21 cellular contexts compared by ENCODE assay signal in genomic region chr6:152086223-152086873, GRCh38.
"Had no signal": no experiment of that assay in that cellular context is flagged by ENCODE, and none has a peak within 500 bp of the region (broad histone marks: within the 10 kb centered on the region; RNA-seq: fewer than 3 reads in every experiment).

No MANE protein-coding gene starts in this region.

- H3K4me3 Mint-ChIP-seq: activated CD4-positive, alpha-beta memory T cell treated with anti-CD3 and anti-CD28 coated beads, Interleukin-2, amount 10 ng/mL, durations not matched to agents 7 days and 5 days; activated naive CD4-positive, alpha-beta T cell treated with anti-CD3 and anti-CD28 coated beads for 36 hours; activated naive CD8-positive, alpha-beta T cell treated with anti-CD3 and anti-CD28 coated beads, Interleukin-2, amount 10 ng/mL, durations not matched to agents 7 days and 5 days; activated T-cell treated with anti-CD3 and anti-CD28 coated beads, Interleukin-2, amount 50 U/mL, for 72 hours; nephron; stimulated activated naive CD8-positive, alpha-beta T cell treated with anti-CD3 and anti-CD28 coated beads, Interleukin-15, amount 100 ng/mL, for 72 hours; T-helper 1 cell treated with Interleukin-12 subunit alpha and Interleukin-12 subunit beta and Interleukin-4 antibody, amounts not matched to agents 30 μg/mL and 1 μg/mL, for 36 hours had no signal

- H3K27ac Mint-ChIP-seq: activated CD4-positive, alpha-beta memory T cell treated with anti-CD3 and anti-CD28 coated beads, Interleukin-2, amount 10 ng/mL, durations not matched to agents 7 days and 5 days; activated naive CD4-positive, alpha-beta T cell treated with anti-CD3 and anti-CD28 coated beads for 36 hours; activated naive CD8-positive, alpha-beta T cell treated with anti-CD3 and anti-CD28 coated beads, Interleukin-2, amount 10 ng/mL, durations not matched to agents 7 days and 5 days; activated T-cell treated with anti-CD3 and anti-CD28 coated beads, Interleukin-2, amount 50 U/mL, for 72 hours; nephron; stimulated activated naive CD8-positive, alpha-beta T cell treated with anti-CD3 and anti-CD28 coated beads, Interleukin-15, amount 100 ng/mL, for 72 hours; T-helper 1 cell treated with Interleukin-12 subunit alpha and Interleukin-12 subunit beta and Interleukin-4 antibody, amounts not matched to agents 30 μg/mL and 1 μg/mL, for 36 hours had no signal

- H3K79me2 ChIP-seq: parathyroid adenoma had no signal

- H3K4me1 ChIP-seq: parathyroid adenoma had no signal

- H3K9me3 Mint-ChIP-seq: activated naive CD8-positive, alpha-beta T cell treated with anti-CD3 and anti-CD28 coated beads, Interleukin-2, amount 10 ng/mL, durations not matched to agents 7 days and 5 days had no signal

- H3K4me1 Mint-ChIP-seq: activated CD4-positive, alpha-beta memory T cell treated with anti-CD3 and anti-CD28 coated beads, Interleukin-2, amount 10 ng/mL, durations not matched to agents 7 days and 5 days; activated naive CD8-positive, alpha-beta T cell treated with anti-CD3 and anti-CD28 coated beads, Interleukin-2, amount 10 ng/mL, durations not matched to agents 7 days and 5 days; stimulated activated naive CD8-positive, alpha-beta T cell treated with anti-CD3 and anti-CD28 coated beads, Interleukin-15, amount 100 ng/mL, for 72 hours had no signal

- DNase-seq: activated CD4-positive, alpha-beta memory T cell treated with anti-CD3 and anti-CD28 coated beads, Interleukin-2, amount 10 ng/mL, durations not matched to agents 7 days and 5 days; activated CD4-positive, alpha-beta T cell treated with anti-CD3 and anti-CD28 coated beads for 48 hours; activated effector memory CD4-positive, alpha-beta T cell treated with Interleukin-2 at 50 U/mL for 16 hours; activated naive CD4-positive, alpha-beta T cell treated with anti-CD3 and anti-CD28 coated beads for 36 hours; activated naive CD8-positive, alpha-beta T cell treated with anti-CD3 and anti-CD28 coated beads, Interleukin-2, amount 10 ng/mL, durations not matched to agents 7 days and 5 days; activated T-cell treated with anti-CD3 and anti-CD28 coated beads, Interleukin-2, amount 50 U/mL, for 72 hours; amniotic stem cell; effector CD4-positive, alpha-beta T cell; glutamatergic neuron; hippocampal formation; left ventricle myocardium superior; right cardiac atrium; stimulated activated CD4-positive, alpha-beta T cell treated with anti-CD3 and anti-CD28 coated beads, Interleukin-1b, Interleukin-23, amount 100 ng/mL, for 48 hours; stimulated activated naive CD8-positive, alpha-beta T cell treated with anti-CD3 and anti-CD28 coated beads, Interleukin-15, amount 100 ng/mL, for 72 hours; T1000; tibial artery had no signal

- FAIRE-seq: endometrium had no signal

- H3K27me3 Mint-ChIP-seq: activated CD4-positive, alpha-beta memory T cell treated with anti-CD3 and anti-CD28 coated beads, Interleukin-2, amount 10 ng/mL, durations not matched to agents 7 days and 5 days; activated naive CD8-positive, alpha-beta T cell treated with anti-CD3 and anti-CD28 coated beads, Interleukin-2, amount 10 ng/mL, durations not matched to agents 7 days and 5 days had no signal

- H3K36me3 Mint-ChIP-seq: activated naive CD8-positive, alpha-beta T cell treated with anti-CD3 and anti-CD28 coated beads, Interleukin-2, amount 10 ng/mL, durations not matched to agents 7 days and 5 days had no signal

- H3K27me3 ChIP-seq: cardiac muscle cell, tibial artery had no signal

- H3K27ac ChIP-seq: parathyroid adenoma, tibial artery had no signal

- H2AFZ ChIP-seq: parathyroid adenoma had no signal

- ATAC-seq: left ventricle myocardium superior; stimulated activated naive CD8-positive, alpha-beta T cell treated with anti-CD3 and anti-CD28 coated beads, Interleukin-15, amount 100 ng/mL, for 72 hours had no signal

- H3K4me3 ChIP-seq: cardiac muscle cell, tibial artery had no signal

- H3K36me3 ChIP-seq: cardiac muscle cell, tibial artery had no signal
